In genomic region chr17:61355475-61355874, GRCh38 we compare ENCODE assay signal across 2 cellular contexts.
TF ChIP-seq lines count a peak whose summit lies in the region.

No MANE protein-coding gene starts in this region.

TF ChIP-seq in A549, 52 proteins besides CTCF, POLR2A, EP300 and RAD21 (continued from another document):
- TF ChIP-seq HMGXB4 (CRISPR knock-in tag; IDR thresholded peaks at IDR 0.05; ENCODE audit: borderline replicate concordance), result no peak
- no peak for TF ChIP-seq HEYL (CRISPR knock-in tag; IDR thresholded peaks at IDR 0.05)
- TF ChIP-seq TFCP2L1 (CRISPR knock-in tag; IDR thresholded peaks at IDR 0.05), result no peak
- no peak for TF ChIP-seq BHLHE40 (IDR thresholded peaks at IDR 0.05; ENCODE audit: low read depth, low read length)
- TF ChIP-seq KDM5A (IDR thresholded peaks at IDR 0.05), result no peak
- TF ChIP-seq ZNF302 (CRISPR knock-in tag; IDR thresholded peaks at IDR 0.05), result no peak
- no peak for TF ChIP-seq CHD4 (IDR thresholded peaks at IDR 0.05; ENCODE audit: borderline replicate concordance)
- no peak for TF ChIP-seq ZFP36 (IDR thresholded peaks at IDR 0.05; ENCODE audit: borderline replicate concordance, partially characterized antibody)
- TF ChIP-seq FOSB (CRISPR knock-in tag; IDR thresholded peaks at IDR 0.05), result no peak
- TF ChIP-seq EHF (CRISPR knock-in tag; IDR thresholded peaks at IDR 0.05), result no peak
- TF ChIP-seq RCOR1 (IDR thresholded peaks at IDR 0.05; ENCODE audit: low read depth, low read length), result no peak
- TF ChIP-seq, protein P1, sequence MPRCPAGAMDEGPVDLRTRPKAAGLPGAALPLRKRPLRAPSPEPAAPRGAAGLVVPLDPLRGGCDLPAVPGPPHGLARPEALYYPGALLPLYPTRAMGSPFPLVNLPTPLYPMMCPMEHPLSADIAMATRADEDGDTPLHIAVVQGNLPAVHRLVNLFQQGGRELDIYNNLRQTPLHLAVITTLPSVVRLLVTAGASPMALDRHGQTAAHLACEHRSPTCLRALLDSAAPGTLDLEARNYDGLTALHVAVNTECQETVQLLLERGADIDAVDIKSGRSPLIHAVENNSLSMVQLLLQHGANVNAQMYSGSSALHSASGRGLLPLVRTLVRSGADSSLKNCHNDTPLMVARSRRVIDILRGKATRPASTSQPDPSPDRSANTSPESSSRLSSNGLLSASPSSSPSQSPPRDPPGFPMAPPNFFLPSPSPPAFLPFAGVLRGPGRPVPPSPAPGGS (IDR thresholded peaks at IDR 0.05), result no peak
- no peak for TF ChIP-seq PBX3 (IDR thresholded peaks at IDR 0.05)
- no peak for TF ChIP-seq FOXS1 (CRISPR knock-in tag; IDR thresholded peaks at IDR 0.05)
- TF ChIP-seq SREBF2 (IDR thresholded peaks at IDR 0.05), result no peak
- TF ChIP-seq NR3C1 (IDR thresholded peaks at IDR 0.05), result no peak

TF ChIP-seq in IMR-90, 13 proteins besides CTCF, POLR2A, EP300 and RAD21 (continued from another document):
- TF ChIP-seq, protein P2, sequence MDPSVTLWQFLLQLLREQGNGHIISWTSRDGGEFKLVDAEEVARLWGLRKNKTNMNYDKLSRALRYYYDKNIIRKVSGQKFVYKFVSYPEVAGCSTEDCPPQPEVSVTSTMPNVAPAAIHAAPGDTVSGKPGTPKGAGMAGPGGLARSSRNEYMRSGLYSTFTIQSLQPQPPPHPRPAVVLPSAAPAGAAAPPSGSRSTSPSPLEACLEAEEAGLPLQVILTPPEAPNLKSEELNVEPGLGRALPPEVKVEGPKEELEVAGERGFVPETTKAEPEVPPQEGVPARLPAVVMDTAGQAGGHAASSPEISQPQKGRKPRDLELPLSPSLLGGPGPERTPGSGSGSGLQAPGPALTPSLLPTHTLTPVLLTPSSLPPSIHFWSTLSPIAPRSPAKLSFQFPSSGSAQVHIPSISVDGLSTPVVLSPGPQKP (IDR thresholded peaks at IDR 0.05; ENCODE audit: borderline replicate concordance, low read depth, low read length), result no peak
- TF ChIP-seq NFE2L2 (IDR thresholded peaks at IDR 0.05; ENCODE audit: low read depth, low read length), result no peak
- TF ChIP-seq SMC3 (IDR thresholded peaks at IDR 0.05; ENCODE audit: low read depth, low read length), result no peak
- no peak for TF ChIP-seq BHLHE40 (IDR thresholded peaks at IDR 0.05; ENCODE audit: low read depth, low read length)
- no peak for TF ChIP-seq CHD1 (IDR thresholded peaks at IDR 0.05; ENCODE audit: low read depth, low read length)
- TF ChIP-seq MXI1 (IDR thresholded peaks at IDR 0.05; ENCODE audit: borderline replicate concordance, low read depth, low read length), result no peak
- TF ChIP-seq RCOR1 (IDR thresholded peaks at IDR 0.05; ENCODE audit: insufficient replicate concordance, low read length), result no peak
- TF ChIP-seq MAFK (IDR thresholded peaks at IDR 0.05; ENCODE audit: low read depth, low read length), result no peak
- no peak for TF ChIP-seq FOS (IDR thresholded peaks at IDR 0.05; ENCODE audit: low read depth, low read length)
- no peak for TF ChIP-seq CEBPB (IDR thresholded peaks at IDR 0.05; ENCODE audit: low read depth, low read length)
- no peak for TF ChIP-seq MAZ (IDR thresholded peaks at IDR 0.05; ENCODE audit: borderline replicate concordance, low read depth, low read length)
TF ChIP-seq in IMR-90: peak in this region for 0.
